In genomic region chr3:177905173-177905894, GRCh38 we compare ENCODE assay signal across 10 cellular contexts.
DNase-seq lines count a peak whose midpoint lies in the region; ATAC-seq and TF ChIP-seq lines count a peak whose summit lies in the region.
"Had no signal": no experiment of that assay in that cellular context is flagged by ENCODE, and none has a peak within 500 bp of the region (broad histone marks: within the 10 kb centered on the region; RNA-seq: fewer than 3 reads in every experiment).

No MANE protein-coding gene starts in this region.

- ATAC-seq in activated naive CD4-positive, alpha-beta T cell treated with anti-CD3 and anti-CD28 coated beads, Interleukin-2, amount 50 U/mL, for 72 hours: no peak
- ATAC-seq: K562 had no signal

- peaks cover 6 to 10% of the 10 kb centered on the region in 2 donors for H3K9me3 Mint-ChIP-seq in activated naive CD4-positive, alpha-beta T cell treated with anti-CD3 and anti-CD28 coated beads, Interleukin-2, amount 50 U/mL, for 72 hours

- H3K27ac ChIP-seq in right atrium auricular region (peak overlapping the region; percentile 33 to 64), sigmoid colon (peak overlapping the region; percentile 60 to 80 (median 73))

- H3K36me3 Mint-ChIP-seq in activated naive CD4-positive, alpha-beta T cell treated with anti-CD3 and anti-CD28 coated beads, Interleukin-2, amount 50 U/mL, for 72 hours: peaks cover 5 to 10% of the 10 kb centered on the region in 2 donors
- H3K36me3 Mint-ChIP-seq: activated naive CD4-positive, alpha-beta T cell treated with anti-CD3 and anti-CD28 coated beads, Interleukin-2, amount 50 U/mL, for 24 hours had no signal

- no peaks in the 10 kb centered on the region for H3K36me3 ChIP-seq in right atrium auricular region
- no peaks in the 10 kb centered on the region for H3K36me3 ChIP-seq in sigmoid colon

- H3K4me3 ChIP-seq in right atrium auricular region (no peak overlapping the region), sigmoid colon (no peak overlapping the region)
- H3K4me3 ChIP-seq: K562 had no signal

- no peak for TF ChIP-seq POLR2A in sigmoid colon (IDR thresholded peaks at IDR 0.05)

- TF ChIP-seq CTCF in right atrium auricular region (IDR thresholded peaks at IDR 0.05): no peak
- TF ChIP-seq CTCF in sigmoid colon (IDR thresholded peaks at IDR 0.05): no peak

- H3K27ac Mint-ChIP-seq in activated naive CD4-positive, alpha-beta T cell treated with anti-CD3 and anti-CD28 coated beads, Interleukin-2, amount 50 U/mL, for 72 hours: no peak overlapping the region
- H3K27ac Mint-ChIP-seq: activated naive CD4-positive, alpha-beta T cell treated with anti-CD3 and anti-CD28 coated beads, Interleukin-2, amount 50 U/mL, for 24 hours had no signal

- 71 to 76% methylated on average over 3 of the region's 3 CpGs for WGBS in sigmoid colon, 2 donors

- DNase-seq in EH (ENCODE audit: low read depth): peak; percentile 90
- peak; percentile 90 for DNase-seq in astrocyte of the hippocampus (ENCODE audit: low read depth, low spot score)
- DNase-seq in right atrium auricular region (ENCODE audit: low spot score): no peak
- DNase-seq in sigmoid colon: no peak
- no peak for DNase-seq in activated naive CD4-positive, alpha-beta T cell treated with anti-CD3 and anti-CD28 coated beads, Interleukin-2, amount 50 U/mL, for 72 hours (ENCODE audit: low spot score in 2 of 2)
- no peak for DNase-seq in stimulated activated CD4-positive, alpha-beta T cell treated with anti-CD3 and anti-CD28 coated beads, Interleukin-12 subunit alpha, Interleukin-12 subunit beta, amount 100 ng/mL, for 4 hours
- no peak for DNase-seq in HUDEP-2 (lab: John Stamatoyannopoulos, UW; ENCODE audit: unreplicated experiment in 76 of 76)
- no peak for DNase-seq in SIG-M5 (lab: John Stamatoyannopoulos, UW)

- H3K9me3 ChIP-seq in right atrium auricular region (peaks cover 0 to 10% of the 10 kb centered on the region in 2 donors), sigmoid colon (no peaks in the 10 kb centered on the region)

- intact Hi-C loops in sigmoid colon (cut with DNase I): no loop called here

- no peak for TF ChIP-seq EP300 in sigmoid colon (IDR thresholded peaks at IDR 0.05)

- H3K27me3 ChIP-seq in right atrium auricular region (no peaks in the 10 kb centered on the region), sigmoid colon (no peaks in the 10 kb centered on the region)

- H3K4me1 ChIP-seq in right atrium auricular region (peaks cover 0 to 22% of the 10 kb centered on the region in 2 donors), sigmoid colon (peaks cover 0 to 46% (median 24%) of the 10 kb centered on the region in 4 donors)

Comparison
In these comparisons a context has a peak if more than half of its experiments do, and no peak if none do; other contexts are left out.
1. DNase-seq: peak in EH (single experiment) and astrocyte of the hippocampus (single experiment); none in right atrium auricular region (single experiment), sigmoid colon (single experiment), activated naive CD4-positive, alpha-beta T cell treated with anti-CD3 and anti-CD28 coated beads, Interleukin-2, amount 50 U/mL, for 72 hours (0 of 2), stimulated activated CD4-positive, alpha-beta T cell treated with anti-CD3 and anti-CD28 coated beads, Interleukin-12 subunit alpha, Interleukin-12 subunit beta, amount 100 ng/mL, for 4 hours (single experiment), HUDEP-2 (0 of 76) and SIG-M5 (single experiment).